Comparison of ENCODE assay signal across 14 cellular contexts in genomic region chr10:32963102-32963501, GRCh38. TPM values are rescaled to one million over a fixed set of nuclear protein-coding genes. Genes with fewer than 3 reads are reported as not detected.
DNase-seq lines count a peak whose midpoint lies in the region; ATAC-seq, FAIRE-seq and TF ChIP-seq lines count a peak whose summit lies in the region.
"Had no signal": no experiment of that assay in that cellular context is flagged by ENCODE, and none has a peak within 500 bp of the region (broad histone marks: within the 10 kb centered on the region; RNA-seq: fewer than 3 reads in every experiment).

No MANE protein-coding gene starts in this region.

- CTCF ChIA-PET in HepG2 (lab: Yijun Ruan, JAX; ENCODE audit: low intra/inter-chr PET ratio, low total read pairs) = no interaction called here

- H2AFZ ChIP-seq in HepG2 (ENCODE audit: low read length) (no peak overlapping the region), astrocyte (ENCODE audit: low read depth, low read length) (no peak overlapping the region)
- H2AFZ ChIP-seq: neural progenitor cell had no signal

- H3K27me3 Mint-ChIP-seq in astrocyte (ENCODE audit: low read depth, unreplicated experiment) = no peaks in the 10 kb centered on the region

- no peak overlapping the region for H3K4me3 Mint-ChIP-seq in astrocyte (ENCODE audit: unreplicated experiment)
- H3K4me3 Mint-ChIP-seq: CD14-positive monocyte, neural progenitor cell had no signal

- H3K9me3 Mint-ChIP-seq in astrocyte (ENCODE audit: unreplicated experiment) = no peaks in the 10 kb centered on the region

- no TSS peak for BruUV-seq in HepG2 (replicated peaks; lab: Mats Ljungman, UMichigan)

- intact Hi-C loops in HepG2 (cut with micrococcal nuclease; ENCODE audit: unreplicated experiment) = no loop called here

- H3K4me1 ChIP-seq in liver (ENCODE audit: control insufficient read depth in 4 of 4, insufficient read depth in 4 of 4, low read length in 3 of 4) (peaks cover 6 to 12% (median 9%) of the 10 kb centered on the region in 4 donors), HepG2 (ENCODE audit: insufficient read depth, low read length) (peaks cover 28% of the 10 kb centered on the region), astrocyte (ENCODE audit: insufficient read depth, low read length) (peaks cover 49% of the 10 kb centered on the region)

- peak overlapping the region; percentile 96 for H3K27ac Mint-ChIP-seq in astrocyte (ENCODE audit: unreplicated experiment)
- H3K27ac Mint-ChIP-seq: neural progenitor cell had no signal

- H3K27ac ChIP-seq in liver (ENCODE audit: low read depth in 1 of 2, low read length in 2 of 2) (peak overlapping the region in 1 of 2 donors; percentile 24), HepG2 (ENCODE audit: extremely low read length, insufficient read depth, low read length) (no peak overlapping the region), astrocyte (ENCODE audit: low read depth, low read length) (peak overlapping the region; percentile 84)
- H3K27ac ChIP-seq: neural progenitor cell had no signal

- TF ChIP-seq CTCF in liver (IDR thresholded peaks at IDR 0.05; ENCODE audit: low read depth, low read length, missing input control) (no peak), HepG2 (CRISPR knock-in tag; IDR thresholded peaks at IDR 0.05) (no peak), astrocyte (IDR thresholded peaks at IDR 0.05; ENCODE audit: insufficient read depth, low read depth, low read length) (no peak)

- H3K36me3 ChIP-seq in liver (ENCODE audit: control insufficient read depth in 4 of 4, insufficient read depth in 3 of 4, low read depth in 1 of 4, low read length in 3 of 4) = no peaks in the 10 kb centered on the region
- no peaks in the 10 kb centered on the region for H3K36me3 ChIP-seq in HepG2 (replicated peaks in 1 of 2; ENCODE audit: control insufficient read depth in 1 of 2, insufficient read depth in 2 of 2, low read length in 2 of 2)
- no peaks in the 10 kb centered on the region for H3K36me3 ChIP-seq in astrocyte (ENCODE audit: insufficient read depth, low read length)
- H3K36me3 ChIP-seq: neural progenitor cell, thyroid gland had no signal

- no peak overlapping the region for H3K4me3 ChIP-seq in liver (ENCODE audit: low read depth in 1 of 3, low read length in 3 of 3)
- H3K4me3 ChIP-seq in HepG2 (replicated peaks in 1 of 3; ENCODE audit: insufficient read depth in 1 of 3, low read depth in 2 of 3, low read length in 3 of 3) = no peak overlapping the region
- H3K4me3 ChIP-seq in astrocyte (ENCODE audit: insufficient read depth, low read depth, low read length) = no peak overlapping the region
- H3K4me3 ChIP-seq: neural progenitor cell, thyroid gland had no signal

- H3K9me3 ChIP-seq in liver (ENCODE audit: control insufficient read depth in 4 of 4, low read length in 3 of 4) = no peaks in the 10 kb centered on the region
- H3K9me3 ChIP-seq in HepG2 (ENCODE audit: low read length) = no peaks in the 10 kb centered on the region
- no peaks in the 10 kb centered on the region for H3K9me3 ChIP-seq in astrocyte (ENCODE audit: insufficient read depth, low read depth, low read length)
- H3K9me3 ChIP-seq: thyroid gland had no signal

- H3K27me3 ChIP-seq in liver (ENCODE audit: control insufficient read depth in 4 of 4, insufficient read depth in 4 of 4, low read length in 3 of 4) (no peaks in the 10 kb centered on the region), HepG2 (ENCODE audit: control insufficient read depth in 1 of 2, insufficient read depth in 2 of 2, low read length in 2 of 2) (no peaks in the 10 kb centered on the region; a peak in 1 of 5 replicates), astrocyte (ENCODE audit: insufficient read depth, low read length) (no peaks in the 10 kb centered on the region)
- H3K27me3 ChIP-seq: neural progenitor cell, thyroid gland had no signal

- in situ Hi-C loops in HepG2 (cut with HindIII; ENCODE audit: extremely low pct_ligation_motif_present, low pct_unique_long_range_greater_than_20kb) = no loop called here

- DNase-seq in HepG2 (ENCODE audit: low spot score) = no peak
- peak; percentile 87 for DNase-seq in astrocyte (ENCODE audit: low read depth)
- DNase-seq in kidney glomerular epithelial cell (lab: John Stamatoyannopoulos, UW) = peak; percentile 34
- no peak for DNase-seq in HT-29 (ENCODE audit: low spot score)
- no peak for DNase-seq in GOT3 (lab: John Stamatoyannopoulos, UW)
- no peak for DNase-seq in activated CD4-positive, alpha-beta T cell treated with anti-CD3 and anti-CD28 coated beads, Interleukin-2, amount 50 U/mL, for 1 hour
- DNase-seq: activated CD4-positive, CD25-positive, alpha-beta regulatory T cell treated with anti-CD3 and anti-CD28 coated beads, Interleukin-2, amount 50 U/mL, for 72 hours; cortex of kidney; Right ventricle myocardium superior; thyroid gland had no signal

- no peak for TF ChIP-seq RAD21 in liver (IDR thresholded peaks at IDR 0.05)
- TF ChIP-seq RAD21 in HepG2 (CRISPR knock-in tag; IDR thresholded peaks at IDR 0.05) = no peak

- no peak for TF ChIP-seq POLR2A in HepG2 (IDR thresholded peaks at IDR 0.05; ENCODE audit: insufficient read depth in 1 of 2, low read depth in 2 of 2, low read length in 2 of 2)

- H3K4me1 Mint-ChIP-seq in astrocyte (ENCODE audit: low read depth, unreplicated experiment) = peaks cover 44% of the 10 kb centered on the region

- WGBS in liver = 73% methylated on average over 3 of the region's 3 CpGs
- WGBS in HepG2 (ENCODE audit: low lambda C conversion rate) = 94% methylated on average over 3 of the region's 3 CpGs

- H3K79me2 ChIP-seq in HepG2 (ENCODE audit: insufficient read depth, low read length) = peaks cover 19% of the 10 kb centered on the region
- H3K79me2 ChIP-seq in astrocyte (ENCODE audit: insufficient read depth, low read length) = peaks cover 32% of the 10 kb centered on the region

- H3K4me2 ChIP-seq in HepG2 (ENCODE audit: low read depth, low read length) (no peak overlapping the region), astrocyte (ENCODE audit: low read length) (peak overlapping the region; percentile 59)
- H3K4me2 ChIP-seq: neural progenitor cell had no signal

- ATAC-seq in HepG2 (no peak), HG02610 (IDR thresholded peaks at IDR 0.05; ENCODE audit: unreplicated experiment) (no peak)

- TF ChIP-seq EP300 in HepG2 (IDR thresholded peaks at IDR 0.05; ENCODE audit: low read depth in 2 of 2, low read length in 2 of 2) = no peak
- no peak for TF ChIP-seq EP300 in HepG2 (CRISPR knock-in tag; IDR thresholded peaks at IDR 0.05; ENCODE audit: borderline replicate concordance)

- no peaks in the 10 kb centered on the region for H3K36me3 Mint-ChIP-seq in astrocyte (ENCODE audit: low read depth, unreplicated experiment)
- H3K36me3 Mint-ChIP-seq: CD14-positive monocyte had no signal

- H4K20me1 ChIP-seq in HepG2 (ENCODE audit: insufficient read depth, low read length) (no peaks in the 10 kb centered on the region; the same call in 1 of the 2 replicates), astrocyte (ENCODE audit: insufficient read depth, low read length) (no peaks in the 10 kb centered on the region)

- H3K9ac ChIP-seq in liver (ENCODE audit: low read depth in 1 of 2, low read length in 2 of 2) = no peak overlapping the region
- H3K9ac ChIP-seq in HepG2 (ENCODE audit: insufficient read depth, low read depth, low read length) = no peak overlapping the region
- H3K9ac ChIP-seq in astrocyte (ENCODE audit: low read length) = peak overlapping the region; percentile 56
- H3K9ac ChIP-seq: neural progenitor cell had no signal

- POLR2A ChIA-PET in HepG2 (lab: Yijun Ruan, JAX) = no interaction called here

- no peak for FAIRE-seq in HepG2 (lab: Jason Lieb, UNC)
- no peak for FAIRE-seq in astrocyte (lab: Jason Lieb, UNC)

TF ChIP-seq in liver, 16 proteins besides CTCF, POLR2A, EP300 and RAD21:
- TF ChIP-seq JUND (IDR thresholded peaks at IDR 0.05) (peak; percentile 38 to 42), HNF4G (IDR thresholded peaks at IDR 0.05) (no peak)
TF ChIP-seq in liver: peak in this region for 1.

TF ChIP-seq in HepG2, 621 proteins besides CTCF, POLR2A, EP300 and RAD21 (continues in another document):
- TF ChIP-seq CAMTA2 (CRISPR knock-in tag; IDR thresholded peaks at IDR 0.05; ENCODE audit: borderline replicate concordance) (no peak), BORCS8-MEF2B (CRISPR knock-in tag; IDR thresholded peaks at IDR 0.05) (no peak), FOXO1 (CRISPR knock-in tag; IDR thresholded peaks at IDR 0.05) (no peak), CENPT (CRISPR knock-in tag; IDR thresholded peaks at IDR 0.05; ENCODE audit: low read depth) (no peak), ZMAT3 (CRISPR knock-in tag; conservative IDR thresholded peaks at IDR 0.05) (no peak), ZNF547 (CRISPR knock-in tag; IDR thresholded peaks at IDR 0.05) (no peak), ADNP (CRISPR knock-in tag; IDR thresholded peaks at IDR 0.05) (no peak), ZNF501 (CRISPR knock-in tag; IDR thresholded peaks at IDR 0.05) (no peak)

RNA-seq across cellular contexts. Expression of gene ITGB1, which starts 5.1 kb away (rescaled TPM):
- total RNA-seq in liver (100 to 1,000 TPM; 268 to 308 TPM), HepG2 (2016; rRNA removed; fragmentation: Illumina TruSeq; extraction: Trizol) (123 and 190 TPM in 2 replicates), astrocyte (2,575 and 2,956 TPM in 2 replicates)
- polyA plus RNA-seq in liver (100 to 1,000 TPM; 109 to 174 TPM), HepG2 (2011; rRNA removed) (182 and 204 TPM in 2 replicates)
- 12.8 and 13.0 TPM in 2 replicates for total RNA-seq in HepG2 (2016; cell fraction: cytosol; rRNA removed; fragmentation: Illumina TruSeq; extraction: Trizol; ENCODE audit: low read depth)
- 125 and 196 TPM in 2 replicates for total RNA-seq in HepG2 (2016; cell fraction: insoluble cytoplasmic fraction; rRNA removed; fragmentation: Illumina TruSeq; extraction: Trizol)
- 42.7 and 46.7 TPM in 2 replicates for total RNA-seq in HepG2 (2016; cell fraction: membrane; rRNA removed; fragmentation: Illumina TruSeq; extraction: Trizol)
- 196 and 214 TPM in 2 replicates for total RNA-seq in HepG2 (2016; cell fraction: nucleus; rRNA removed; fragmentation: Illumina TruSeq; extraction: Trizol)
- 96.4 and 188 TPM in 2 replicates for polyA plus RNA-seq in HepG2 (2011; cell fraction: cytosol; rRNA removed)
- polyA plus RNA-seq in HepG2 (2011; cell fraction: nucleus; rRNA removed) = 38.6 and 61.3 TPM in 2 replicates
- polyA plus RNA-seq in HepG2 (2012) = 233 and 276 TPM in 2 replicates
- polyA plus RNA-seq in HepG2 (2016; cell fraction: cytosol; fragmentation: Illumina TruSeq; extraction: Trizol; ENCODE audit: low read depth) = 7.7 and 7.8 TPM in 2 replicates
- polyA plus RNA-seq in HepG2 (2016; cell fraction: insoluble cytoplasmic fraction; fragmentation: Illumina TruSeq; extraction: Trizol; ENCODE audit: low read depth) = 97.9 and 104 TPM in 2 replicates
- 21.6 and 25.4 TPM in 2 replicates for polyA plus RNA-seq in HepG2 (2016; cell fraction: membrane; fragmentation: Illumina TruSeq; extraction: Trizol; ENCODE audit: low read depth)
- polyA plus RNA-seq in HepG2 (2016; cell fraction: nucleus; fragmentation: Illumina TruSeq; extraction: Trizol; ENCODE audit: insufficient read depth, low read depth) = 187 and 204 TPM in 2 replicates
- polyA minus RNA-seq in HepG2 (2011; rRNA and poly(A)+ RNA removed; ENCODE audit: low replicate concordance) = 148 and 185 TPM in 2 replicates
- polyA minus RNA-seq in HepG2 (2011; cell fraction: cytosol; rRNA and poly(A)+ RNA removed) = 165 and 204 TPM in 2 replicates
- polyA minus RNA-seq in HepG2 (2011; cell fraction: nucleus; rRNA and poly(A)+ RNA removed) = 170 and 220 TPM in 2 replicates
- total RNA-seq in HT-29 (2014; rRNA removed; shearing (Covaris generic)) = 169 and 195 TPM in 2 replicates

Comparison
In these comparisons a context has a peak if more than half of its experiments do, and no peak if none do; other contexts are left out.
1. DNase-seq: peak in astrocyte (single experiment) and kidney glomerular epithelial cell (single experiment); none in HepG2 (single experiment), HT-29 (single experiment), GOT3 (single experiment) and activated CD4-positive, alpha-beta T cell treated with anti-CD3 and anti-CD28 coated beads, Interleukin-2, amount 50 U/mL, for 1 hour (single experiment).